Comparison of ENCODE assay signal across 33 cellular contexts in the genomic region with DNA sequence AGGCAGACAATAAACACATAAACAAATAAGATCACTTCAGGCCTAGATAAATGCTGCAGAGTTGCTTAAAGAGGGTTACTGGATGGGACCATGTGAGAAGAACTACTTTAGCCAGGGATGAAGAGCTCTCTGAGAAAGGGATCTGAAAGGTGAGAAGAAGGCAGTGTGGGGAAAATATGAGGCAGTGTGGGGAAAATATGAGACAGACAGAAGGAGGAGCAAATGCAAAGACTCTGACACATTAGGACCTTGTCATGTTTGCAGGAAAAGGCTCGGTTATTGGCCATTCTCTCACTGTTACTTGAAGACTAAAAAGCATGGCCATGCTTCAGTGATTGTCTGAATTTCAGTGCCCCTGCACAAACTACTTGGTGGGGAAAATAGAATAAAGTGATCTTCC. TPM values are rescaled to one million over a fixed set of nuclear protein-coding genes. Genes with fewer than 3 reads are reported as not detected.
"Had no signal": no experiment of that assay in that cellular context is flagged by ENCODE, and none has a peak within 500 bp of the region (broad histone marks: within the 10 kb centered on the region; RNA-seq: fewer than 3 reads in every experiment).

No MANE protein-coding gene starts in this region.

- H3K36me3 ChIP-seq: esophagus muscularis mucosa, gastrocnemius medialis, heart left ventricle, WERI-Rb-1 had no signal

- H3K4me3 Mint-ChIP-seq: activated B cell treated with CpG ODN at 0.5 μM for 24 hours; activated CD4-positive, alpha-beta memory T cell treated with anti-CD3 and anti-CD28 coated beads, Interleukin-2, amount 10 ng/mL, durations not matched to agents 7 days and 5 days; activated CD4-positive, alpha-beta T cell treated with anti-CD3 and anti-CD28 coated beads, Interleukin-2, amount 10 ng/mL, durations not matched to agents 24 days and 14 days; activated CD8-positive, alpha-beta memory T cell treated with anti-CD3 and anti-CD28 coated beads, Interleukin-2, amount 10 ng/mL, durations not matched to agents 7 days and 5 days; activated naive CD4-positive, alpha-beta T cell treated with anti-CD3 and anti-CD28 coated beads for 36 hours; activated naive CD4-positive, alpha-beta T cell treated with anti-CD3 and anti-CD28 coated beads, Interleukin-2, amount 50 U/mL, for 24 hours; activated naive CD8-positive, alpha-beta T cell treated with anti-CD3 and anti-CD28 coated beads, Interleukin-2, amount 10 ng/mL, durations not matched to agents 7 days and 5 days; activated T-helper 1 cell treated with anti-CD3 and anti-CD28 coated beads, Interleukin-12 subunit alpha, Interleukin-12 subunit beta, Interleukin-2, Interleukin-4 antibody, amounts not matched to agents 30 ng/mL and 10 ng/mL and 1 ng/mL, durations not matched to agents 14 hours and 24 hours and 36 hours; effector memory CD8-positive, alpha-beta T cell; T-helper 17 cell; T-helper 2 cell treated with Interferon-gamma antibody and Interleukin-4, amounts not matched to agents 5 μg/mL and 100 μg/mL, for 36 hours had no signal

- H3K9me3 ChIP-seq: body of pancreas, esophagus muscularis mucosa, gastrocnemius medialis, heart left ventricle had no signal

- H3K27ac ChIP-seq: body of pancreas, esophagus muscularis mucosa, foreskin keratinocyte, gastrocnemius medialis, heart left ventricle, WERI-Rb-1 had no signal

- H3K27ac Mint-ChIP-seq: activated B cell treated with CpG ODN at 0.5 μM for 24 hours; activated CD4-positive, alpha-beta memory T cell treated with anti-CD3 and anti-CD28 coated beads, Interleukin-2, amount 10 ng/mL, durations not matched to agents 7 days and 5 days; activated CD4-positive, alpha-beta T cell treated with anti-CD3 and anti-CD28 coated beads, Interleukin-2, amount 10 ng/mL, durations not matched to agents 24 days and 14 days; activated CD8-positive, alpha-beta memory T cell treated with anti-CD3 and anti-CD28 coated beads, Interleukin-2, amount 10 ng/mL, durations not matched to agents 7 days and 5 days; activated naive CD4-positive, alpha-beta T cell treated with anti-CD3 and anti-CD28 coated beads for 36 hours; activated naive CD4-positive, alpha-beta T cell treated with anti-CD3 and anti-CD28 coated beads, Interleukin-2, amount 50 U/mL, for 24 hours; activated naive CD8-positive, alpha-beta T cell treated with anti-CD3 and anti-CD28 coated beads, Interleukin-2, amount 10 ng/mL, durations not matched to agents 7 days and 5 days; activated T-helper 1 cell treated with anti-CD3 and anti-CD28 coated beads, Interleukin-12 subunit alpha, Interleukin-12 subunit beta, Interleukin-2, Interleukin-4 antibody, amounts not matched to agents 30 ng/mL and 10 ng/mL and 1 ng/mL, durations not matched to agents 14 hours and 24 hours and 36 hours; activated T-helper 2 cell treated with anti-CD3 and anti-CD28 coated beads, Interferon-gamma antibody, Interleukin-2, Interleukin-4, amounts not matched to agents 10 μg/mL and 5 μg/mL and 100 μg/mL, durations not matched to agents 14 hours and 24 hours and 36 hours; effector memory CD8-positive, alpha-beta T cell; T-helper 17 cell; T-helper 2 cell treated with Interferon-gamma antibody and Interleukin-4, amounts not matched to agents 5 μg/mL and 100 μg/mL, for 36 hours had no signal

- H3K4me1 Mint-ChIP-seq: activated B cell treated with CpG ODN at 0.5 μM for 24 hours; activated CD4-positive, alpha-beta memory T cell treated with anti-CD3 and anti-CD28 coated beads, Interleukin-2, amount 10 ng/mL, durations not matched to agents 7 days and 5 days; activated CD4-positive, alpha-beta T cell treated with anti-CD3 and anti-CD28 coated beads, Interleukin-2, amount 10 ng/mL, durations not matched to agents 24 days and 14 days; activated CD8-positive, alpha-beta memory T cell treated with anti-CD3 and anti-CD28 coated beads, Interleukin-2, amount 10 ng/mL, durations not matched to agents 7 days and 5 days; activated naive CD4-positive, alpha-beta T cell treated with anti-CD3 and anti-CD28 coated beads, Interleukin-2, amount 50 U/mL, for 24 hours; activated naive CD8-positive, alpha-beta T cell treated with anti-CD3 and anti-CD28 coated beads, Interleukin-2, amount 10 ng/mL, durations not matched to agents 7 days and 5 days; T-helper 17 cell had no signal

- H3K27me3 ChIP-seq: body of pancreas, esophagus muscularis mucosa, gastrocnemius medialis, heart left ventricle had no signal

- H3K9me3 Mint-ChIP-seq: activated B cell treated with CpG ODN at 0.5 μM for 24 hours; activated CD4-positive, alpha-beta memory T cell treated with anti-CD3 and anti-CD28 coated beads, Interleukin-2, amount 10 ng/mL, durations not matched to agents 7 days and 5 days; activated CD4-positive, alpha-beta T cell treated with anti-CD3 and anti-CD28 coated beads, Interleukin-2, amount 10 ng/mL, durations not matched to agents 24 days and 14 days; activated naive CD4-positive, alpha-beta T cell treated with anti-CD3 and anti-CD28 coated beads for 36 hours; activated naive CD4-positive, alpha-beta T cell treated with anti-CD3 and anti-CD28 coated beads, Interleukin-2, amount 50 U/mL, for 24 hours; activated naive CD8-positive, alpha-beta T cell treated with anti-CD3 and anti-CD28 coated beads, Interleukin-2, amount 10 ng/mL, durations not matched to agents 7 days and 5 days; activated T-helper 1 cell treated with anti-CD3 and anti-CD28 coated beads, Interleukin-12 subunit alpha, Interleukin-12 subunit beta, Interleukin-2, Interleukin-4 antibody, amounts not matched to agents 30 ng/mL and 10 ng/mL and 1 ng/mL, durations not matched to agents 14 hours and 24 hours and 36 hours; activated T-helper 2 cell treated with anti-CD3 and anti-CD28 coated beads, Interferon-gamma antibody, Interleukin-2, Interleukin-4, amounts not matched to agents 10 μg/mL and 5 μg/mL and 100 μg/mL, durations not matched to agents 14 hours and 24 hours and 36 hours; effector memory CD8-positive, alpha-beta T cell; T-helper 2 cell treated with Interferon-gamma antibody and Interleukin-4, amounts not matched to agents 5 μg/mL and 100 μg/mL, for 36 hours had no signal

- H3K27me3 Mint-ChIP-seq: activated B cell treated with CpG ODN at 0.5 μM for 24 hours; activated naive CD4-positive, alpha-beta T cell treated with anti-CD3 and anti-CD28 coated beads, Interleukin-2, amount 50 U/mL, for 24 hours; effector memory CD8-positive, alpha-beta T cell had no signal

- ATAC-seq: activated CD4-positive, CD25-positive, alpha-beta regulatory T cell treated with anti-CD3 and anti-CD28 coated beads, Interleukin-2, amount 50 U/mL, for 24 hours; activated CD8-positive, alpha-beta memory T cell treated with anti-CD3 and anti-CD28 coated beads, Interleukin-2, amount 10 ng/mL, durations not matched to agents 7 days and 5 days; body of pancreas; effector memory CD8-positive, alpha-beta T cell; foreskin keratinocyte; gastrocnemius medialis; heart left ventricle; T-helper 17 cell had no signal

- H3K36me3 Mint-ChIP-seq: activated CD8-positive, alpha-beta memory T cell treated with anti-CD3 and anti-CD28 coated beads, Interleukin-2, amount 10 ng/mL, durations not matched to agents 7 days and 5 days; activated naive CD4-positive, alpha-beta T cell treated with anti-CD3 and anti-CD28 coated beads, Interleukin-2, amount 50 U/mL, for 24 hours; activated naive CD8-positive, alpha-beta T cell treated with anti-CD3 and anti-CD28 coated beads, Interleukin-2, amount 10 ng/mL, durations not matched to agents 7 days and 5 days had no signal

- DNase-seq: activated B cell treated with CpG ODN at 0.5 μM for 24 hours; activated CD4-positive, alpha-beta memory T cell treated with anti-CD3 and anti-CD28 coated beads, Interleukin-2, amount 10 ng/mL, durations not matched to agents 7 days and 5 days; activated CD4-positive, alpha-beta T cell treated with anti-CD3 and anti-CD28 coated beads, Interleukin-2, amount 10 ng/mL, durations not matched to agents 24 days and 14 days; activated CD8-positive, alpha-beta memory T cell treated with anti-CD3 and anti-CD28 coated beads, Interleukin-2, amount 10 ng/mL, durations not matched to agents 7 days and 5 days; activated CD8-positive, alpha-beta memory T cell treated with anti-CD3 and anti-CD28 coated beads, Interleukin-2, amount 50 U/mL, for 4 hours; activated effector memory CD4-positive, alpha-beta T cell treated with anti-CD3 and anti-CD28 coated beads, Interleukin-2, amount 50 U/mL, for 16 hours; activated naive CD4-positive, alpha-beta T cell treated with anti-CD3 and anti-CD28 coated beads for 36 hours; activated naive CD8-positive, alpha-beta T cell treated with anti-CD3 and anti-CD28 coated beads, Interleukin-2, amount 10 ng/mL, durations not matched to agents 7 days and 5 days; activated T-cell treated with anti-CD3 and anti-CD28 coated beads, Interleukin-2, amount 50 U/mL, for 1 hour; activated T-cell treated with anti-CD3 and anti-CD28 coated beads, Interleukin-2, amount 50 U/mL, for 48 hours; amygdala; aorta; body of pancreas; caudate nucleus; cortex of kidney; dermis blood vessel endothelial cell; effector CD4-positive, alpha-beta T cell; effector memory CD8-positive, alpha-beta T cell; erythroblast; foreskin keratinocyte; gastrocnemius medialis; glutamatergic neuron; heart left ventricle; hypothalamus; T-helper 17 cell; T1000; WERI-Rb-1 had no signal

- H3K4me1 ChIP-seq: body of pancreas, foreskin keratinocyte, gastrocnemius medialis, heart left ventricle had no signal

- H3K4me3 ChIP-seq: body of pancreas, esophagus muscularis mucosa, gastrocnemius medialis, heart left ventricle had no signal

RNA-seq across cellular contexts. Expression of gene TRIM9, which starts 22.7 kb away (rescaled TPM):
- total RNA-seq: dermis blood vessel endothelial cell had no signal
